11 cellular contexts compared by ENCODE assay signal in the genomic region with DNA sequence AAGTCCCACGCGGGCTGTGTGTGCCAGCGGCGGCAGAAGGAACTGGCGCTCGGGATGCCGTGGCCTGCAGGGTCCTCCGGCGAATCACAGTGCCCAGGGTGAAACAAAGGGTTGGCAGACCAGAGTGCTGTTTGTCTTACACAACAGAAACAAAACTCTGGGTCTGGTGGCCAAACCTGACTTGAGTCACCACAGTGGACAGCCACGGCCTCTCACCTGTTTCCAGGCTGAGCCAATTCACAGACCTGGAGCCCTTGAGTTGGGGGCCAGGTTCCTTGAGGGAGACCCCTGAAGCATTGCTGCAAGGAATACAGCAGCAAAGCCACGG. TPM values are rescaled to one million over a fixed set of nuclear protein-coding genes. Genes with fewer than 3 reads are reported as not detected.
DNase-seq lines count a peak whose midpoint lies in the region; ATAC-seq and TF ChIP-seq lines count a peak whose summit lies in the region.
"Had no signal": no experiment of that assay in that cellular context is flagged by ENCODE, and none has a peak within 500 bp of the region (broad histone marks: within the 10 kb centered on the region; RNA-seq: fewer than 3 reads in every experiment).

No MANE protein-coding gene starts in this region.

- peaks cover 7% of the 10 kb centered on the region for H3K4me1 ChIP-seq in IMR-90 (ENCODE audit: control insufficient read depth, insufficient read depth, low read length)

- H3K9me3 Mint-ChIP-seq in activated CD4-positive, alpha-beta T cell treated with anti-CD3 and anti-CD28 coated beads for 36 hours (ENCODE audit: low read depth): no peaks in the 10 kb centered on the region
- H3K9me3 Mint-ChIP-seq in MCF 10A (ENCODE audit: unreplicated experiment): no peaks in the 10 kb centered on the region
- no peaks in the 10 kb centered on the region for H3K9me3 Mint-ChIP-seq in neural crest cell

- no peak overlapping the region for H3K14ac ChIP-seq in IMR-90 (replicated peaks; ENCODE audit: low read depth, low read length)

- H4K5ac ChIP-seq in IMR-90 (ENCODE audit: low read depth, low read length): no peak overlapping the region

- POLR2A ChIA-PET in activated CD4-positive, alpha-beta T cell treated with anti-CD3 and anti-CD28 coated beads for 36 hours (lab: Charles Lee): no interaction called here
- POLR2A ChIA-PET in IMR-90 (lab: Charles Lee; ENCODE audit: unreplicated experiment): no interaction called here
- POLR2A ChIA-PET in MCF 10A (lab: Yijun Ruan, JAX): interaction anchor here (0.7 kb wide), 1 partner anchor 574 kb away, joined by 5 read pairs; no protein-coding TSS in a partner anchor

- H3K27ac Mint-ChIP-seq in activated CD4-positive, alpha-beta T cell treated with anti-CD3 and anti-CD28 coated beads for 36 hours: no peak overlapping the region
- H3K27ac Mint-ChIP-seq in MCF 10A (ENCODE audit: low read depth, unreplicated experiment) (no peak overlapping the region), neural crest cell (ENCODE audit: unreplicated experiment) (no peak overlapping the region)

- TF ChIP-seq POLR2A in IMR-90 (IDR thresholded peaks at IDR 0.05; ENCODE audit: low read depth, low read length): no peak

- no peak overlapping the region for H4K91ac ChIP-seq in IMR-90 (ENCODE audit: insufficient read depth, low read depth, low read length)

- H3K23ac ChIP-seq in IMR-90 (ENCODE audit: low read depth, low read length): no peak overlapping the region

- peak; percentile 4 for DNase-seq in activated CD4-positive, alpha-beta T cell treated with anti-CD3 and anti-CD28 coated beads for 36 hours
- no peak for DNase-seq in activated CD4-positive, alpha-beta T cell treated with anti-CD3 and anti-CD28 coated beads for 48 hours
- DNase-seq in IMR-90 (no peak), MCF 10A (ENCODE audit: unreplicated experiment) (no peak), neural crest cell (ENCODE audit: low read depth, low spot score) (no peak), MG63 (no peak)
- no peak for DNase-seq in stimulated activated CD4-positive, alpha-beta T cell treated with anti-CD3 and anti-CD28 coated beads, Interleukin-2, amount 100 ng/mL, for 48 hours

- CTCF ChIA-PET in activated CD4-positive, alpha-beta T cell treated with anti-CD3 and anti-CD28 coated beads for 36 hours (lab: Charles Lee): interaction anchor here (0.6 to 1.0 kb wide), 5 partner anchors 23 to 640 kb away, joined by 3 to 4 read pairs (median 3); no protein-coding TSS in a partner anchor
- CTCF ChIA-PET in IMR-90 (lab: Yijun Ruan, JAX) (interaction anchor here (0.6 kb wide), 1 partner anchor 33 kb away, joined by 3 read pairs; no protein-coding TSS in a partner anchor), MCF 10A (lab: Yijun Ruan, JAX) (interaction anchor here (0.6 kb wide), 1 partner anchor 20 kb away, joined by 3 read pairs; no protein-coding TSS in a partner anchor)

- TF ChIP-seq CTCF in IMR-90 (conservative IDR thresholded peaks at IDR 0.05; ENCODE audit: low read depth, low read length): no peak
- TF ChIP-seq CTCF in MCF 10A (IDR thresholded peaks at IDR 0.05; ENCODE audit: unreplicated experiment): no peak
- TF ChIP-seq CTCF in neural crest cell (conservative IDR thresholded peaks at IDR 0.05): no peak

- no peak overlapping the region for H3K18ac ChIP-seq in IMR-90 (ENCODE audit: low read depth, low read length)

- BruUV-seq in IMR-90 (replicated peaks; lab: Mats Ljungman, UMichigan) (no TSS peak), MCF 10A (replicated peaks; lab: Mats Ljungman, UMichigan) (no TSS peak)

- H3K27me3 ChIP-seq in IMR-90 (ENCODE audit: control insufficient read depth, insufficient read depth, low read length) (no peaks in the 10 kb centered on the region), MG63 (no peaks in the 10 kb centered on the region)
- H3K27me3 ChIP-seq: tibial nerve had no signal

- no peak overlapping the region for H2BK5ac ChIP-seq in IMR-90 (ENCODE audit: low read depth, low read length, poor library complexity, severe bottlenecking)

- H3K4me3 Mint-ChIP-seq in activated CD4-positive, alpha-beta T cell treated with anti-CD3 and anti-CD28 coated beads for 36 hours: no peak overlapping the region
- peak overlapping the region; percentile 66 for H3K4me3 Mint-ChIP-seq in MCF 10A (ENCODE audit: unreplicated experiment)
- H3K4me3 Mint-ChIP-seq in neural crest cell: peak overlapping the region; percentile 88

- no peak overlapping the region for H3K27ac ChIP-seq in IMR-90 (ENCODE audit: insufficient read depth, low read length)
- H3K27ac ChIP-seq: tibial nerve had no signal

- peak overlapping the region; percentile 90 for H2AFZ ChIP-seq in IMR-90 (replicated peaks; ENCODE audit: low read length, poor library complexity)

- peaks cover 14 to 24% of the 10 kb centered on the region in 2 experiments; a peak in 3 of 4 replicates for H3K79me1 ChIP-seq in IMR-90 (ENCODE audit: low read depth in 1 of 2, low read length in 2 of 2)

- no peaks in the 10 kb centered on the region; the same call in 1 of the 2 replicates for H4K20me1 ChIP-seq in IMR-90 (ENCODE audit: insufficient read depth, low read length)

- no peak overlapping the region for H2BK15ac ChIP-seq in IMR-90 (ENCODE audit: low read depth, low read length)

- H3K36me3 ChIP-seq in IMR-90 (ENCODE audit: control insufficient read depth, insufficient read depth, low read length) (no peaks in the 10 kb centered on the region), MG63 (no peaks in the 10 kb centered on the region; the same call in 1 of the 2 replicates)

- H3K4me1 Mint-ChIP-seq in activated CD4-positive, alpha-beta T cell treated with anti-CD3 and anti-CD28 coated beads for 36 hours: peaks cover 21% of the 10 kb centered on the region
- H3K4me1 Mint-ChIP-seq in MCF 10A (ENCODE audit: insufficient read depth, unreplicated experiment) (no peaks in the 10 kb centered on the region), neural crest cell (peaks cover 26% of the 10 kb centered on the region)

- H2BK120ac ChIP-seq in IMR-90 (ENCODE audit: low read depth, low read length): no peak overlapping the region

- no peak overlapping the region for H4K8ac ChIP-seq in IMR-90 (ENCODE audit: low read depth in 2 of 2, low read length in 2 of 2)

- H3K4me3 ChIP-seq in IMR-90 (ENCODE audit: insufficient read depth, low read depth, low read length) (no peak overlapping the region), MG63 (no peak overlapping the region)
- H3K4me3 ChIP-seq: mucosa of descending colon had no signal

- peaks cover 3% of the 10 kb centered on the region for H3K27me3 Mint-ChIP-seq in activated CD4-positive, alpha-beta T cell treated with anti-CD3 and anti-CD28 coated beads for 36 hours
- H3K27me3 Mint-ChIP-seq in MCF 10A (ENCODE audit: insufficient read depth, unreplicated experiment) (no peaks in the 10 kb centered on the region), neural crest cell (ENCODE audit: low read depth) (peaks cover 12% of the 10 kb centered on the region)

- intact Hi-C loops in activated CD4-positive, alpha-beta T cell treated with anti-CD3 and anti-CD28 coated beads for 36 hours (cut with DNase I, micrococcal nuclease): loop anchor here (1.0 to 10.0 kb wide), 3 partner anchors 112 to 415 kb away; no protein-coding TSS in a partner anchor
- intact Hi-C loops in IMR-90 (cut with micrococcal nuclease) (loop anchor here (1.0 kb wide), 1 partner anchor 112 kb away; no protein-coding TSS in a partner anchor), MCF 10A (cut with micrococcal nuclease) (loop anchor here (10.0 kb wide), 1 partner anchor 115 kb away; no protein-coding TSS in a partner anchor)

- no peak overlapping the region for H2AK5ac ChIP-seq in IMR-90 (ENCODE audit: low read depth, low read length)

- H2AK9ac ChIP-seq in IMR-90 (replicated peaks; ENCODE audit: low read depth, low read length, poor library complexity): peak overlapping the region; percentile 49

- dilution Hi-C loops in IMR-90 (cut with HindIII; ENCODE audit: low sequenced_read_pairs, unreplicated experiment): no loop called here

- H3K9me3 ChIP-seq in IMR-90 (ENCODE audit: control insufficient read depth, insufficient read depth, low read length) (no peaks in the 10 kb centered on the region), MG63 (no peaks in the 10 kb centered on the region)
- H3K9me3 ChIP-seq: Caco-2, mucosa of descending colon, tibial nerve had no signal

- H3K36me3 Mint-ChIP-seq in activated CD4-positive, alpha-beta T cell treated with anti-CD3 and anti-CD28 coated beads for 36 hours (ENCODE audit: low read depth): no peaks in the 10 kb centered on the region
- H3K36me3 Mint-ChIP-seq in MCF 10A (ENCODE audit: insufficient read depth, unreplicated experiment): peaks cover 5% of the 10 kb centered on the region
- H3K36me3 Mint-ChIP-seq in neural crest cell (ENCODE audit: low read depth): no peaks in the 10 kb centered on the region

- no peak overlapping the region for H2BK20ac ChIP-seq in IMR-90 (ENCODE audit: low read depth, low read length)

- no peak overlapping the region for H3K4ac ChIP-seq in IMR-90 (ENCODE audit: low read depth, low read length)

- TF ChIP-seq RAD21 in IMR-90 (IDR thresholded peaks at IDR 0.05; ENCODE audit: low read length): no peak

- peaks cover 4% of the 10 kb centered on the region; the same call in 1 of the 2 replicates for H3K9me1 ChIP-seq in IMR-90 (ENCODE audit: insufficient read depth, low read length)

- WGBS in IMR-90 (ENCODE audit: extremely low coverage in 2 of 2, insufficient read length in 1 of 2), 2 experiments: 75% methylated on average over 8 of the region's 11 CpGs; no CpG with 5 or more reads in 1 of the 2 experiments

- no peak for ATAC-seq in activated CD4-positive, alpha-beta T cell treated with anti-CD3 and anti-CD28 coated beads for 36 hours
- ATAC-seq in IMR-90 (ENCODE audit: low read depth): no peak
- no peak for ATAC-seq in GM18858 (IDR thresholded peaks at IDR 0.05; ENCODE audit: unreplicated experiment)

- no peak overlapping the region for H3K9ac ChIP-seq in IMR-90 (ENCODE audit: low read depth, low read length)

- no peak overlapping the region for H3K4me2 ChIP-seq in IMR-90 (ENCODE audit: low read depth, low read length)

- in situ Hi-C loops in IMR-90 (cut with MboI; ENCODE audit: low sequenced_read_pairs): no loop called here

- H3K56ac ChIP-seq in IMR-90 (ENCODE audit: extremely low read depth, insufficient read depth, low read length): no peak overlapping the region

RNA-seq across cellular contexts. Expression of gene CHMP6, which starts 2.1 kb away (rescaled TPM):
- 10 to 100 TPM; 15.9 to 19.4 TPM for total RNA-seq in activated CD4-positive, alpha-beta T cell treated with anti-CD3 and anti-CD28 coated beads for 36 hours
- total RNA-seq in IMR-90 (2012; rRNA removed) (5.0 and 7.2 TPM in 2 replicates), MCF 10A (2022) (19.5 and 22.6 TPM in 2 replicates), neural crest cell (32.7 and 33.2 TPM in 2 replicates)
- polyA plus RNA-seq in IMR-90 (2012; rRNA removed): 40.3 and 44.2 TPM in 2 replicates
- polyA plus RNA-seq in IMR-90 (2012; cell fraction: cytosol; rRNA removed): 36.0 and 41.8 TPM in 2 replicates
- polyA plus RNA-seq in IMR-90 (2012; cell fraction: nucleus; rRNA removed; ENCODE audit: low replicate concordance): 18.8 and 27.5 TPM in 2 replicates
- total RNA-seq in MG63 (2014; rRNA removed; shearing (Covaris generic); ENCODE audit: low replicate concordance): 65.4 and 74.3 TPM in 2 replicates

RNA-seq across cellular contexts. Expression of gene BAIAP2, which starts 45.4 kb away (rescaled TPM):
- total RNA-seq in activated CD4-positive, alpha-beta T cell treated with anti-CD3 and anti-CD28 coated beads for 36 hours: 1 to 10 TPM; 4.6 to 5.0 TPM
- total RNA-seq in IMR-90 (2012; rRNA removed) (18.3 and 22.8 TPM in 2 replicates), MCF 10A (2022) (46.4 and 67.0 TPM in 2 replicates), neural crest cell (47.5 and 53.6 TPM in 2 replicates)
- polyA plus RNA-seq in IMR-90 (2012; rRNA removed): 32.6 and 36.1 TPM in 2 replicates
- 27.3 and 38.0 TPM in 2 replicates for polyA plus RNA-seq in IMR-90 (2012; cell fraction: cytosol; rRNA removed)
- polyA plus RNA-seq in IMR-90 (2012; cell fraction: nucleus; rRNA removed; ENCODE audit: low replicate concordance): 37.9 and 82.6 TPM in 2 replicates
- 34.4 and 43.9 TPM in 2 replicates for total RNA-seq in MG63 (2014; rRNA removed; shearing (Covaris generic); ENCODE audit: low replicate concordance)
